33 cellular contexts compared by ENCODE assay signal in genomic region chr11:29438815-29439214, GRCh38.
"Had no signal": no experiment of that assay in that cellular context is flagged by ENCODE, and none has a peak within 500 bp of the region (broad histone marks: within the 10 kb centered on the region; RNA-seq: fewer than 3 reads in every experiment).

No MANE protein-coding gene starts in this region.

- H3K4me3 ChIP-seq: MG63 had no signal

- DNase-seq: Karpas-422, Kasumi-1, MG63, MM.1S, MV-4-11, NCI-H1048, NCI-H1092, NCI-H1092 treated with DMSO at 0.1 percent for 48 hours, NCI-H1105, NCI-H1105 treated with DMSO at 0.1 percent for 48 hours, NCI-H1417, NCI-H1417 treated with DMSO at 0.1 percent for 48 hours, NCI-H1436, NCI-H1436 treated with DMSO at 0.1 percent for 48 hours, NCI-H146, NCI-H1694, NCI-H1694 treated with DMSO at 0.1 percent for 48 hours, NCI-H187, NCI-H187 treated with DMSO at 0.1 percent for 48 hours, NCI-H1930, NCI-H2029, NCI-H2029 treated with DMSO at 0.1 percent for 48 hours, NCI-H2081, NCI-H2081 treated with DMSO at 0.1 percent for 48 hours, NCI-H2107, NCI-H2171, NCI-H2171 treated with DMSO at 0.1 percent for 48 hours, NCI-H2227 treated with DMSO at 0.1 percent for 48 hours, NCI-H226, NCI-H345, NCI-H446, NCI-H446 treated with DMSO at 0.1 percent for 48 hours, NCI-H510A had no signal
